Comparison of ENCODE assay signal across 11 cellular contexts in the genomic region with DNA sequence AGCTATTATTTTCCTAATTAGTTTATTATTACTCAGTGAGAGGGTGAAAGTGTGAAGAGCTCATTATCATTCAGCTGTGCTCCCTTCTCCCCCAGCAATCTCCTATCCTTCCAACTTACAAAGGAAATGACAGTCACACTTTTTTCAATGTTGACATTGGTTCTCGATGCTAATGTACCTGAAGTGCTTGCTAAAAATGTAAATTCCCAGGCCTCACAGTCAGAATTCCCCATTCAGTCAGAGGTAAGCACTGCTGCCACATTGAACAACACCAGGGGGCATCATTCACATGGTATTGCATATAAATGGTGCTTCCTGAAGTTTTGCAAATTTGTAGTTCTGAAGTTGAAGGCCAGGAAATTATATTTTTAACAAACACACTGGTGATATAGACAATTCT.
A peak's percentile ranks its signal among the peaks of the same experiment; 100 is the strongest.
DNase-seq lines count a peak whose midpoint lies in the region; ATAC-seq and TF ChIP-seq lines count a peak whose summit lies in the region.
"Had no signal": no experiment of that assay in that cellular context is flagged by ENCODE, and none has a peak within 500 bp of the region (broad histone marks: within the 10 kb centered on the region; RNA-seq: fewer than 3 reads in every experiment).

No MANE protein-coding gene starts in this region.

- H3K4me3 ChIP-seq in OCI-LY3 (ENCODE audit: low read length): no peak overlapping the region
- H3K4me3 ChIP-seq in dorsolateral prefrontal cortex: no peak overlapping the region

- H3K4me2 ChIP-seq in OCI-LY3 (ENCODE audit: low read length): no peak overlapping the region

- no peaks in the 10 kb centered on the region for H3K79me2 ChIP-seq in OCI-LY3 (ENCODE audit: low read length)

- peak; percentile 33 for TF ChIP-seq RAD21 in Ishikawa (IDR thresholded peaks at IDR 0.05; ENCODE audit: low read depth)

- no peak for TF ChIP-seq EP300 in Ishikawa (IDR thresholded peaks at IDR 0.05; ENCODE audit: borderline replicate concordance)

- H3K27me3 ChIP-seq in OCI-LY3 (ENCODE audit: low read depth, low read length) (no peaks in the 10 kb centered on the region), dorsolateral prefrontal cortex (peaks cover 0 to 3% (median 0%) of the 10 kb centered on the region in 45 donors)

- no peak overlapping the region for H2AFZ ChIP-seq in OCI-LY3 (ENCODE audit: low read depth, low read length)

- no peaks in the 10 kb centered on the region for H3K36me3 ChIP-seq in OCI-LY3 (replicated peaks; ENCODE audit: low read depth, low read length)

- no peak overlapping the region for H3K9ac ChIP-seq in OCI-LY3 (ENCODE audit: low read length)

- no peaks in the 10 kb centered on the region for H4K20me1 ChIP-seq in OCI-LY3 (ENCODE audit: insufficient read depth, low read length)

- H3K27ac ChIP-seq in OCI-LY3 (ENCODE audit: low read length) (no peak overlapping the region), dorsolateral prefrontal cortex (no peak overlapping the region)

- TF ChIP-seq CTCF in OCI-LY3 (IDR thresholded peaks at IDR 0.05; ENCODE audit: low read depth, low read length) (peak; percentile 39), dorsolateral prefrontal cortex (IDR thresholded peaks at IDR 0.05 in 54 of 56, conservative IDR thresholded peaks at IDR 0.05 in 2 of 56; ENCODE audit: low read depth in 1 of 56, partially characterized antibody in 56 of 56) (peak in 8 of 56 donors; percentile 6 to 28 (median 11))

- no peaks in the 10 kb centered on the region for H3K4me1 ChIP-seq in OCI-LY3 (ENCODE audit: low read length)

- intact Hi-C loops in dorsolateral prefrontal cortex (cut with DNase I): no loop called here

- ATAC-seq in HG03175 (IDR thresholded peaks at IDR 0.05; ENCODE audit: unreplicated experiment) (no peak), GM18502 (IDR thresholded peaks at IDR 0.05; ENCODE audit: poor library complexity, unreplicated experiment) (no peak), GM19455 (IDR thresholded peaks at IDR 0.05; ENCODE audit: unreplicated experiment) (no peak)
- ATAC-seq: stimulated activated effector memory CD8-positive, alpha-beta T cell treated with anti-CD3 and anti-CD28 coated beads, Interleukin-12 subunit alpha, Interleukin-12 subunit beta, amount 100 ng/mL, for 72 hours had no signal

- H3K9me3 ChIP-seq in OCI-LY3 (ENCODE audit: insufficient read depth, low read length): no peaks in the 10 kb centered on the region

- peak; percentile 96 for DNase-seq in DMS53 treated with DMSO at 0.1 percent for 48 hours (lab: John Stamatoyannopoulos, UW; ENCODE audit: unreplicated experiment)
- DNase-seq in iPS DF 4.7 (ENCODE audit: extremely low read depth, low spot score): peak; percentile 94
- no peak for DNase-seq in dorsolateral prefrontal cortex
- DNase-seq: erythroblast, GF-D8 had no signal

TF ChIP-seq in Ishikawa, 13 proteins besides CTCF, POLR2A, EP300 and RAD21:
- TF ChIP-seq, protein P1, sequence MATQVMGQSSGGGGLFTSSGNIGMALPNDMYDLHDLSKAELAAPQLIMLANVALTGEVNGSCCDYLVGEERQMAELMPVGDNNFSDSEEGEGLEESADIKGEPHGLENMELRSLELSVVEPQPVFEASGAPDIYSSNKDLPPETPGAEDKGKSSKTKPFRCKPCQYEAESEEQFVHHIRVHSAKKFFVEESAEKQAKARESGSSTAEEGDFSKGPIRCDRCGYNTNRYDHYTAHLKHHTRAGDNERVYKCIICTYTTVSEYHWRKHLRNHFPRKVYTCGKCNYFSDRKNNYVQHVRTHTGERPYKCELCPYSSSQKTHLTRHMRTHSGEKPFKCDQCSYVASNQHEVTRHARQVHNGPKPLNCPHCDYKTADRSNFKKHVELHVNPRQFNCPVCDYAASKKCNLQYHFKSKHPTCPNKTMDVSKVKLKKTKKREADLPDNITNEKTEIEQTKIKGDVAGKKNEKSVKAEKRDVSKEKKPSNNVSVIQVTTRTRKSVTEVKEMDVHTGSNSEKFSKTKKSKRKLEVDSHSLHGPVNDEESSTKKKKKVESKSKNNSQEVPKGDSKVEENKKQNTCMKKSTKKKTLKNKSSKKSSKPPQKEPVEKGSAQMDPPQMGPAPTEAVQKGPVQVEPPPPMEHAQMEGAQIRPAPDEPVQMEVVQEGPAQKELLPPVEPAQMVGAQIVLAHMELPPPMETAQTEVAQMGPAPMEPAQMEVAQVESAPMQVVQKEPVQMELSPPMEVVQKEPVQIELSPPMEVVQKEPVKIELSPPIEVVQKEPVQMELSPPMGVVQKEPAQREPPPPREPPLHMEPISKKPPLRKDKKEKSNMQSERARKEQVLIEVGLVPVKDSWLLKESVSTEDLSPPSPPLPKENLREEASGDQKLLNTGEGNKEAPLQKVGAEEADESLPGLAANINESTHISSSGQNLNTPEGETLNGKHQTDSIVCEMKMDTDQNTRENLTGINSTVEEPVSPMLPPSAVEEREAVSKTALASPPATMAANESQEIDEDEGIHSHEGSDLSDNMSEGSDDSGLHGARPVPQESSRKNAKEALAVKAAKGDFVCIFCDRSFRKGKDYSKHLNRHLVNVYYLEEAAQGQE (IDR thresholded peaks at IDR 0.05; ENCODE audit: low read depth): no peak
- TF ChIP-seq CREB1 (IDR thresholded peaks at IDR 0.05; ENCODE audit: low read depth) (no peak), TCF12 (IDR thresholded peaks at IDR 0.05; ENCODE audit: low read depth) (no peak), TEAD4 (IDR thresholded peaks at IDR 0.05) (no peak), FOXM1 (IDR thresholded peaks at IDR 0.05; ENCODE audit: borderline replicate concordance, low read depth) (no peak), TAF1 (IDR thresholded peaks at IDR 0.05; ENCODE audit: low read depth) (no peak), EGR1 (IDR thresholded peaks at IDR 0.05) (no peak), CEBPB (IDR thresholded peaks at IDR 0.05) (no peak), YY1 (IDR thresholded peaks at IDR 0.05; ENCODE audit: low read depth) (no peak), ZBTB7A (IDR thresholded peaks at IDR 0.05; ENCODE audit: low read depth) (no peak), NFIC (IDR thresholded peaks at IDR 0.05) (no peak)
- TF ChIP-seq, protein P2, sequence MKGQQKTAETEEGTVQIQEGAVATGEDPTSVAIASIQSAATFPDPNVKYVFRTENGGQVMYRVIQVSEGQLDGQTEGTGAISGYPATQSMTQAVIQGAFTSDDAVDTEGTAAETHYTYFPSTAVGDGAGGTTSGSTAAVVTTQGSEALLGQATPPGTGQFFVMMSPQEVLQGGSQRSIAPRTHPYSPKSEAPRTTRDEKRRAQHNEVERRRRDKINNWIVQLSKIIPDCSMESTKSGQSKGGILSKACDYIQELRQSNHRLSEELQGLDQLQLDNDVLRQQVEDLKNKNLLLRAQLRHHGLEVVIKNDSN (IDR thresholded peaks at IDR 0.05): no peak
- TF ChIP-seq, protein P3, sequence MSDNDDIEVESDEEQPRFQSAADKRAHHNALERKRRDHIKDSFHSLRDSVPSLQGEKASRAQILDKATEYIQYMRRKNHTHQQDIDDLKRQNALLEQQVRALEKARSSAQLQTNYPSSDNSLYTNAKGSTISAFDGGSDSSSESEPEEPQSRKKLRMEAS (IDR thresholded peaks at IDR 0.05): no peak

Comparison
In these comparisons a context has a peak if more than half of its experiments do, and no peak if none do; other contexts are left out.
1. DNase-seq: peak in DMS53 treated with DMSO at 0.1 percent for 48 hours (single experiment) and iPS DF 4.7 (single experiment); none in dorsolateral prefrontal cortex (0 of 10).